In genomic region chr9:38047301-38048251, GRCh38 we compare ENCODE assay signal across 9 cellular contexts. TPM values are rescaled to one million over a fixed set of nuclear protein-coding genes. Genes with fewer than 3 reads are reported as not detected.
DNase-seq lines count a peak whose midpoint lies in the region; TF ChIP-seq lines count a peak whose summit lies in the region.
"Had no signal": no experiment of that assay in that cellular context is flagged by ENCODE, and none has a peak within 500 bp of the region (broad histone marks: within the 10 kb centered on the region; RNA-seq: fewer than 3 reads in every experiment).

No MANE protein-coding gene starts in this region.

- no peak overlapping the region for H3K4me3 Mint-ChIP-seq in activated CD4-positive, alpha-beta T cell treated with anti-CD3 and anti-CD28 coated beads, Interleukin-2, amount 10 ng/mL, durations not matched to agents 7 days and 5 days
- no peak overlapping the region for H3K4me3 Mint-ChIP-seq in activated CD4-positive, alpha-beta memory T cell treated with anti-CD3 and anti-CD28 coated beads, Interleukin-2, amount 10 ng/mL, durations not matched to agents 7 days and 5 days
- H3K4me3 Mint-ChIP-seq: T-helper 1 cell treated with Interleukin-12 subunit alpha and Interleukin-12 subunit beta and Interleukin-4 antibody, amounts not matched to agents 30 μg/mL and 1 μg/mL, for 36 hours had no signal

- peaks cover 79% of the 10 kb centered on the region for H3K79me2 ChIP-seq in smooth muscle cell (ENCODE audit: low read depth)

- H3K9me3 Mint-ChIP-seq in activated CD4-positive, alpha-beta T cell treated with anti-CD3 and anti-CD28 coated beads, Interleukin-2, amount 10 ng/mL, durations not matched to agents 7 days and 5 days: no peaks in the 10 kb centered on the region
- no peaks in the 10 kb centered on the region for H3K9me3 Mint-ChIP-seq in activated CD4-positive, alpha-beta memory T cell treated with anti-CD3 and anti-CD28 coated beads, Interleukin-2, amount 10 ng/mL, durations not matched to agents 7 days and 5 days
- H3K9me3 Mint-ChIP-seq: T-helper 1 cell treated with Interleukin-12 subunit alpha and Interleukin-12 subunit beta and Interleukin-4 antibody, amounts not matched to agents 30 μg/mL and 1 μg/mL, for 36 hours had no signal

- no peak overlapping the region for H3K27ac Mint-ChIP-seq in activated CD4-positive, alpha-beta T cell treated with anti-CD3 and anti-CD28 coated beads, Interleukin-2, amount 10 ng/mL, durations not matched to agents 7 days and 5 days
- H3K27ac Mint-ChIP-seq in activated CD4-positive, alpha-beta memory T cell treated with anti-CD3 and anti-CD28 coated beads, Interleukin-2, amount 10 ng/mL, durations not matched to agents 7 days and 5 days: no peak overlapping the region
- H3K27ac Mint-ChIP-seq: T-helper 1 cell treated with Interleukin-12 subunit alpha and Interleukin-12 subunit beta and Interleukin-4 antibody, amounts not matched to agents 30 μg/mL and 1 μg/mL, for 36 hours had no signal

- peaks cover 18% of the 10 kb centered on the region for H3F3A ChIP-seq in smooth muscle cell (ENCODE audit: low read depth)

- peak overlapping the region; percentile 56 for H3K4me2 ChIP-seq in smooth muscle cell

- in situ Hi-C loops in G401 (cut with HindIII; ENCODE audit: low sequenced_read_pairs): no loop called here

- no peaks in the 10 kb centered on the region for H3K27me3 Mint-ChIP-seq in activated CD4-positive, alpha-beta T cell treated with anti-CD3 and anti-CD28 coated beads, Interleukin-2, amount 10 ng/mL, durations not matched to agents 7 days and 5 days
- peaks cover under 1% of the 10 kb centered on the region for H3K27me3 Mint-ChIP-seq in activated CD4-positive, alpha-beta memory T cell treated with anti-CD3 and anti-CD28 coated beads, Interleukin-2, amount 10 ng/mL, durations not matched to agents 7 days and 5 days

- peak overlapping the region; percentile 37 for H3K9ac ChIP-seq in smooth muscle cell (ENCODE audit: low read depth)

- H3K36me3 Mint-ChIP-seq in activated CD4-positive, alpha-beta T cell treated with anti-CD3 and anti-CD28 coated beads, Interleukin-2, amount 10 ng/mL, durations not matched to agents 7 days and 5 days (ENCODE audit: low read depth): no peaks in the 10 kb centered on the region
- no peaks in the 10 kb centered on the region for H3K36me3 Mint-ChIP-seq in activated CD4-positive, alpha-beta memory T cell treated with anti-CD3 and anti-CD28 coated beads, Interleukin-2, amount 10 ng/mL, durations not matched to agents 7 days and 5 days (ENCODE audit: low read depth)

- no peaks in the 10 kb centered on the region for H3K27me3 ChIP-seq in smooth muscle cell (ENCODE audit: low read depth)

- H3K4me1 ChIP-seq in smooth muscle cell (ENCODE audit: low read depth): peaks cover 27% of the 10 kb centered on the region

- 16% methylated on average over 15 of the region's 15 CpGs for WGBS in smooth muscle cell (ENCODE audit: low lambda C conversion rate)

- POLR2A ChIA-PET in activated CD4-positive, alpha-beta T cell treated with anti-CD3 and anti-CD28 coated beads, Interleukin-2, amount 10 ng/mL, durations not matched to agents 7 days and 5 days (lab: Charles Lee): no interaction called here
- POLR2A ChIA-PET in activated CD4-positive, alpha-beta memory T cell treated with anti-CD3 and anti-CD28 coated beads, Interleukin-2, amount 10 ng/mL, durations not matched to agents 7 days and 5 days (lab: Charles Lee): no interaction called here

- TF ChIP-seq CTCF in smooth muscle cell (IDR thresholded peaks at IDR 0.05; ENCODE audit: borderline replicate concordance, insufficient read depth, poor library complexity, severe bottlenecking): no peak

- H3K36me3 ChIP-seq in smooth muscle cell (ENCODE audit: low read depth): no peaks in the 10 kb centered on the region

- no peak overlapping the region for H2AFZ ChIP-seq in smooth muscle cell (ENCODE audit: low read depth)

- H4K20me1 ChIP-seq in smooth muscle cell (ENCODE audit: low read depth): peaks cover 57% of the 10 kb centered on the region

- DNase-seq in G401 (ENCODE audit: low spot score) (peak; percentile 86), NCI-H1694 treated with DMSO at 0.1 percent for 48 hours (lab: John Stamatoyannopoulos, UW) (peak; percentile 42), caudate nucleus (lab: John Stamatoyannopoulos, UW) (peak in 27 of 61 donors; percentile 15 to 66 (median 35)), iris pigment epithelial cell (ENCODE audit: low read depth) (peak; percentile 92), smooth muscle cell (lab: John Stamatoyannopoulos, UW; ENCODE audit: unreplicated experiment) (no peak), NCI-H1930 (lab: John Stamatoyannopoulos, UW) (no peak)
- DNase-seq in activated CD4-positive, alpha-beta T cell treated with anti-CD3 and anti-CD28 coated beads, Interleukin-2, amount 10 ng/mL, durations not matched to agents 7 days and 5 days: no peak
- no peak for DNase-seq in activated CD4-positive, alpha-beta memory T cell treated with anti-CD3 and anti-CD28 coated beads, Interleukin-2, amount 10 ng/mL, durations not matched to agents 7 days and 5 days

- H3K4me3 ChIP-seq in smooth muscle cell: no peak overlapping the region

- H3K27ac ChIP-seq in caudate nucleus (ENCODE audit: low read depth, low read length): peak overlapping the region; percentile 46
- peak overlapping the region; percentile 92 for H3K27ac ChIP-seq in smooth muscle cell (ENCODE audit: low read depth)

- CTCF ChIA-PET in activated CD4-positive, alpha-beta T cell treated with anti-CD3 and anti-CD28 coated beads, Interleukin-2, amount 10 ng/mL, durations not matched to agents 7 days and 5 days (lab: Charles Lee): interaction anchor here (0.6 kb wide), 1 partner anchor 33 kb away, joined by 6 read pairs; no protein-coding TSS in a partner anchor
- CTCF ChIA-PET in activated CD4-positive, alpha-beta memory T cell treated with anti-CD3 and anti-CD28 coated beads, Interleukin-2, amount 10 ng/mL, durations not matched to agents 7 days and 5 days (lab: Charles Lee): no interaction called here

- peaks cover 6% of the 10 kb centered on the region for H3K4me1 Mint-ChIP-seq in activated CD4-positive, alpha-beta T cell treated with anti-CD3 and anti-CD28 coated beads, Interleukin-2, amount 10 ng/mL, durations not matched to agents 7 days and 5 days
- H3K4me1 Mint-ChIP-seq in activated CD4-positive, alpha-beta memory T cell treated with anti-CD3 and anti-CD28 coated beads, Interleukin-2, amount 10 ng/mL, durations not matched to agents 7 days and 5 days: peaks cover 6% of the 10 kb centered on the region

- H3K9me3 ChIP-seq in smooth muscle cell (replicated peaks; ENCODE audit: low read depth): no peaks in the 10 kb centered on the region

RNA-seq across cellular contexts. Expression of gene SHB, which starts 21.5 kb away (rescaled TPM):
- 18.4 and 24.9 TPM in 2 replicates for total RNA-seq in G401 (2014; rRNA removed; shearing (Covaris generic))
- total RNA-seq in smooth muscle cell: 14.3 and 16.4 TPM in 2 replicates
- polyA plus RNA-seq in smooth muscle cell: 32.4 and 35.0 TPM in 2 replicates
- total RNA-seq in activated CD4-positive, alpha-beta T cell treated with anti-CD3 and anti-CD28 coated beads, Interleukin-2, amount 10 ng/mL, durations not matched to agents 7 days and 5 days: not detected
- 1 to 10 TPM in 1 of 2 experiments, under 1 TPM in 1; 0.93 to 1.0 TPM for total RNA-seq in activated CD4-positive, alpha-beta memory T cell treated with anti-CD3 and anti-CD28 coated beads, Interleukin-2, amount 10 ng/mL, durations not matched to agents 7 days and 5 days

Comparison
In these comparisons a context has a peak if more than half of its experiments do, and no peak if none do; other contexts are left out.
1. DNase-seq: peak in G401 (single experiment), NCI-H1694 treated with DMSO at 0.1 percent for 48 hours (single experiment) and iris pigment epithelial cell (single experiment); none in smooth muscle cell (single experiment), activated CD4-positive, alpha-beta T cell treated with anti-CD3 and anti-CD28 coated beads, Interleukin-2, amount 10 ng/mL, durations not matched to agents 7 days and 5 days (single experiment), activated CD4-positive, alpha-beta memory T cell treated with anti-CD3 and anti-CD28 coated beads, Interleukin-2, amount 10 ng/mL, durations not matched to agents 7 days and 5 days (single experiment) and NCI-H1930 (0 of 2).